In genomic region chr11:106493751-106494150, GRCh38 we compare ENCODE assay signal across 15 cellular contexts.
"Had no signal": no experiment of that assay in that cellular context is flagged by ENCODE, and none has a peak within 500 bp of the region (broad histone marks: within the 10 kb centered on the region; RNA-seq: fewer than 3 reads in every experiment).

No MANE protein-coding gene starts in this region.

- H3K4me3 ChIP-seq: cardiac muscle cell, colonic mucosa, left ventricle myocardium inferior, upper lobe of right lung had no signal

- DNase-seq: activated CD4-positive, alpha-beta memory T cell treated with anti-CD3 and anti-CD28 coated beads for 36 hours; activated effector memory CD4-positive, alpha-beta T cell treated with anti-CD3 and anti-CD28 coated beads, Interleukin-2, amount 50 U/mL, for 16 hours; activated T-cell treated with anti-CD3 and anti-CD28 coated beads, Interleukin-2, amount 50 U/mL, for 4 hours; amygdala; colonic mucosa; effector CD8-positive, alpha-beta T cell; left ventricle myocardium inferior; mesendoderm; nephron progenitor cell; stimulated activated CD4-positive, alpha-beta T cell treated with anti-CD3 and anti-CD28 coated beads, Interleukin-4, amount 100 ng/mL, for 1 hour; stimulated activated CD8-positive, alpha-beta memory T cell treated with anti-CD3 and anti-CD28 coated beads, Interleukin-4, amount 100 ng/mL, for 48 hours; T-helper 1 cell; upper lobe of right lung had no signal

- ATAC-seq: activated naive CD4-positive, alpha-beta T cell treated with anti-CD3 and anti-CD28 coated beads, Interleukin-2, amount 50 U/mL, for 72 hours; activated T-cell treated with anti-CD3 and anti-CD28 coated beads, Interleukin-2, amount 50 U/mL, for 4 hours; upper lobe of right lung had no signal
